ENCODE assay signal across 8 cellular contexts in the genomic region with DNA sequence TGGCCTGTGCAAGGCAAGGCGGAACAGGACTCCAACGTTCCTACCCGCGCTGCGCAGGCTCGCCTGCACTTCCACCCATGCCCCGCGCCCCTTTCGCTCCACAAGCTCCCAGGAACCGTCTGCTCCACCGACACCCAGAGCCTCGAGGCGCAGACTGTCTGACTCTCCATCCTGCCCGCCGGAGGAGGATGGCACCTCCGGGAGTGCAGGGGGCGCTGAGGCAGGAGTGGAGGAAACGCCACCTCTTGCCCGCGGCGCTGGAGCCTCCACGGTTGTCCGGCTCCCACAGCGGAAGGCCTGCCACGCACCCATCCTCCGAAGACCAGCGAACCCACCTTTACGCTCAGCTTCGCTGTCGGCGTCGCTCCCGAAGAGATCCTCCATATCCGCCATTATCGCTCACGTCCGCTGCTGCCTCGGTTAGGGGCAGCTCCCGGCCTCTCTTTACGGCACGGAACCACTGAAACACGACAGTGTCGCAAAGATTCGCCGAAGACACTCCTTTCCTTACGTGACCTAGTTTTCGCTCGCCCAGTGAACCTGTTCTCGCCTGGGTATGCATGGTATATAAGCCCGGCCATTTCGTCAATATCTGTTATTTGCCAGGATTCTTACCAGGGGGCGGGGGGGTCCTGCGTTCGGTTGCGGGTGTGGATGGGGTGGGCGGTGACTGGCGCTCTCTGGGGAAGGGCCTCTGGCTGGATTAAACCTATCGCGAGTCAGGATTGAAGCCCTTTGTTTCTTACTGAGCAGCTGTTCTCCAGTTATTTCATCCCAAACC. TPM values are rescaled to one million over a fixed set of nuclear protein-coding genes. Genes with fewer than 3 reads are reported as not detected.
DNase-seq lines count a peak whose midpoint lies in the region; ATAC-seq lines count a peak whose summit lies in the region.

A gene (minus strand): TSS at position 426 of the 781 bp plus-strand sequence. CDS start 33 bp downstream, at position 393.

- H2BK5ac ChIP-seq in mesenchymal stem cell (ENCODE audit: low read depth, low read length, poor library complexity, severe bottlenecking), result no peak within 1 kb of the TSS

- peak within 1 kb of the TSS; percentile 80 for H2BK15ac ChIP-seq in mesenchymal stem cell (ENCODE audit: low read depth, poor library complexity, severe bottlenecking)

- H4K8ac ChIP-seq in mesenchymal stem cell (ENCODE audit: low read length), result peak within 1 kb of the TSS; percentile 94

- peaks cover 2% of the 10 kb centered on the region for H3K79me1 ChIP-seq in mesenchymal stem cell (replicated peaks; ENCODE audit: low read length, poor library complexity, severe bottlenecking)

- H3K14ac ChIP-seq in mesenchymal stem cell (ENCODE audit: low read length in 2 of 2), result peak within 1 kb of the TSS; percentile 83 to 90

- WGBS in mesenchymal stem cell, result under 1% methylated on average over 59 of the region's 59 CpGs

- peak within 1 kb of the TSS; percentile 3 for H2AFZ ChIP-seq in mesenchymal stem cell (ENCODE audit: low read depth, low read length)

- peak within 1 kb of the TSS; percentile 98 to 99 for H3K4me3 Mint-ChIP-seq in effector memory CD8-positive, alpha-beta T cell

- H3K27ac Mint-ChIP-seq in effector memory CD8-positive, alpha-beta T cell, result peak within 1 kb of the TSS; percentile 95 to 98

- no peaks in the 10 kb centered on the region for H3K36me3 ChIP-seq in mesenchymal stem cell (ENCODE audit: control insufficient read depth in 1 of 2, insufficient read depth in 2 of 2, low read depth in 1 of 2, low read length in 2 of 2)

- peaks cover 5% of the 10 kb centered on the region for H3K9me3 ChIP-seq in mesenchymal stem cell (ENCODE audit: control insufficient read depth, low read length)

- peaks cover 13 to 21% of the 10 kb centered on the region in 2 donors for H3K4me1 Mint-ChIP-seq in effector memory CD8-positive, alpha-beta T cell (ENCODE audit: low read depth in 2 of 2)

- H3K4me2 ChIP-seq in mesenchymal stem cell (ENCODE audit: low read length, poor library complexity, severe bottlenecking), result peak within 1 kb of the TSS; percentile 51

- H3K4me3 ChIP-seq in mesenchymal stem cell (ENCODE audit: insufficient read depth in 1 of 2, low read depth in 1 of 2, low read length in 2 of 2), result peak within 1 kb of the TSS; percentile 89 to 90

- peak within 1 kb of the TSS; percentile 93 for H4K91ac ChIP-seq in mesenchymal stem cell (ENCODE audit: low read length)

- ATAC-seq in GM19468 (IDR thresholded peaks at IDR 0.05; ENCODE audit: extremely low read depth, unreplicated experiment), result peak; percentile 81
- ATAC-seq in effector memory CD8-positive, alpha-beta T cell (replicated peaks), result peak; percentile 92

- H2BK120ac ChIP-seq in mesenchymal stem cell (ENCODE audit: low read depth, low read length), result peak within 1 kb of the TSS; percentile 50

- H3K9ac ChIP-seq in mesenchymal stem cell (ENCODE audit: low read length), result peak within 1 kb of the TSS; percentile 93

- H3K18ac ChIP-seq in mesenchymal stem cell (ENCODE audit: low read depth in 1 of 2, low read length in 2 of 2), result peak within 1 kb of the TSS; percentile 59 to 95

- peak within 1 kb of the TSS; percentile 30 to 92 for H3K4ac ChIP-seq in mesenchymal stem cell (ENCODE audit: low read depth in 1 of 2, low read length in 2 of 2)

- no peaks in the 10 kb centered on the region for H3K27me3 ChIP-seq in mesenchymal stem cell (ENCODE audit: control insufficient read depth in 1 of 2, insufficient read depth in 1 of 2, low read length in 2 of 2)

- H2BK12ac ChIP-seq in mesenchymal stem cell (ENCODE audit: low read length in 2 of 2), result peak within 1 kb of the TSS; percentile 60 to 61

- H3K23ac ChIP-seq in mesenchymal stem cell (ENCODE audit: low read length in 2 of 2), result peak within 1 kb of the TSS in 1 of 2 experiments; percentile 46

- peaks cover 4% of the 10 kb centered on the region for H3K4me1 ChIP-seq in mesenchymal stem cell (ENCODE audit: control insufficient read depth, insufficient read depth, low read depth, low read length)

- H3K27me3 Mint-ChIP-seq in effector memory CD8-positive, alpha-beta T cell, result no peaks in the 10 kb centered on the region

- H3K27ac ChIP-seq in mesenchymal stem cell (ENCODE audit: low read length, poor library complexity, severe bottlenecking), result peak within 1 kb of the TSS; percentile 66

- no peak within 1 kb of the TSS for H2AK5ac ChIP-seq in mesenchymal stem cell (ENCODE audit: low read length, severe bottlenecking)

- peaks cover 16% of the 10 kb centered on the region for H3K36me3 Mint-ChIP-seq in effector memory CD8-positive, alpha-beta T cell (ENCODE audit: insufficient read depth)

- peak; percentile 87 for DNase-seq in COLO829 (ENCODE audit: low spot score)
- peak; percentile 90 for DNase-seq in HS-5 (ENCODE audit: low read depth)
- DNase-seq in NK-92 (lab: John Stamatoyannopoulos, UW; ENCODE audit: unreplicated experiment), result peak; percentile 55
- peak; percentile 90 for DNase-seq in activated CD8-positive, alpha-beta memory T cell treated with anti-CD3 and anti-CD28 coated beads for 24 hours
- peak; percentile 84 to 87 (median 86) for DNase-seq in effector memory CD8-positive, alpha-beta T cell
- peak; percentile 99 for DNase-seq in mesenchymal stem cell
- DNase-seq in stimulated activated CD8-positive, alpha-beta memory T cell treated with anti-CD3 and anti-CD28 coated beads, Interleukin-12 subunit alpha, Interleukin-12 subunit beta, amount 100 ng/mL, for 4 hours (ENCODE audit: low read depth), result peak; percentile 69

- peaks cover 0 to 6% of the 10 kb centered on the region in 2 donors for H3K9me3 Mint-ChIP-seq in effector memory CD8-positive, alpha-beta T cell

RNA-seq across cellular contexts. Expression of the gene that starts here (rescaled TPM):
- polyA plus RNA-seq in mesenchymal stem cell (2013, experiment 1 of 2), result 25.7 TPM
- 25.2 TPM for polyA plus RNA-seq in mesenchymal stem cell (2013, experiment 2 of 2)

Comparison
In these comparisons a context has a peak if more than half of its experiments do, and no peak if none do; other contexts are left out.
1. Peak in every context shown above with its lines: DNase-seq, ATAC-seq, H3K4me3 ChIP-seq and H3K27ac ChIP-seq.